1 cellular context compared by ENCODE assay signal in genomic region chr19:10379880-10380310, GRCh38.
TF ChIP-seq lines count a peak whose summit lies in the region.

No MANE protein-coding gene starts in this region.

TF ChIP-seq in HepG2, 621 proteins besides CTCF, POLR2A, EP300 and RAD21:
- 0 out of 2 replicates have a peak, but pooled peaks have one; percentile 40 for TF ChIP-seq ZNF414 (CRISPR knock-in tag; IDR thresholded peaks at IDR 0.05)
- 0 out of 2 replicates have a peak, but pooled peaks have one; percentile 67 for TF ChIP-seq ZC3H13 (CRISPR knock-in tag; IDR thresholded peaks at IDR 0.05)
- TF ChIP-seq ZMYM2 (CRISPR knock-in tag; IDR thresholded peaks at IDR 0.05), result peak; percentile 76
- TF ChIP-seq KMT2B (CRISPR knock-in tag; IDR thresholded peaks at IDR 0.05), result no peak
- TF ChIP-seq ZNF629 (CRISPR knock-in tag; conservative IDR thresholded peaks at IDR 0.05), result peak; percentile 96
- no peak for TF ChIP-seq RARG (CRISPR knock-in tag; IDR thresholded peaks at IDR 0.05; ENCODE audit: low read depth)
- 0 out of 2 replicates have a peak, but pooled peaks have one; percentile 12 for TF ChIP-seq KLF6 (CRISPR knock-in tag; IDR thresholded peaks at IDR 0.05)
- 0 out of 2 replicates have a peak, but pooled peaks have one; percentile 45 for TF ChIP-seq ZNF678 (CRISPR knock-in tag; IDR thresholded peaks at IDR 0.05)
- TF ChIP-seq MIER3 (CRISPR knock-in tag; IDR thresholded peaks at IDR 0.05; ENCODE audit: borderline replicate concordance), result 0 out of 2 replicates have a peak, but pooled peaks have one; percentile 4
- TF ChIP-seq ZMYM3 (CRISPR knock-in tag; IDR thresholded peaks at IDR 0.05), result peak; percentile 78
- 0 out of 2 replicates have a peak, but pooled peaks have one; percentile 5 for TF ChIP-seq RARA (CRISPR knock-in tag; IDR thresholded peaks at IDR 0.05)
- TF ChIP-seq ZNF230 (CRISPR knock-in tag; IDR thresholded peaks at IDR 0.05), result 0 out of 2 replicates have a peak, but pooled peaks have one; percentile 6
- TF ChIP-seq HOXA7 (CRISPR knock-in tag; IDR thresholded peaks at IDR 0.05), result peak; percentile 52; the same call in 1 of the 2 replicates
- 0 out of 2 replicates have a peak, but pooled peaks have one; percentile 4 for TF ChIP-seq ZNF784 (CRISPR knock-in tag; IDR thresholded peaks at IDR 0.05; ENCODE audit: borderline replicate concordance)
- no peak for TF ChIP-seq ZNF18 (CRISPR knock-in tag; IDR thresholded peaks at IDR 0.05; ENCODE audit: insufficient replicate concordance)
- TF ChIP-seq ZNF883 (CRISPR knock-in tag; IDR thresholded peaks at IDR 0.05; ENCODE audit: not compliant biosample characterization), result no peak
- no peak for TF ChIP-seq ZNF30 (CRISPR knock-in tag; IDR thresholded peaks at IDR 0.05)
- no peak for TF ChIP-seq TCF7L2 (IDR thresholded peaks at IDR 0.05; ENCODE audit: low read depth, low read length)
- TF ChIP-seq ZNF572 (CRISPR knock-in tag; IDR thresholded peaks at IDR 0.05), result 0 out of 2 replicates have a peak, but pooled peaks have one; percentile 7
- 0 out of 2 replicates have a peak, but pooled peaks have one; percentile 4 for TF ChIP-seq ZNF691 (CRISPR knock-in tag; IDR thresholded peaks at IDR 0.05; ENCODE audit: borderline replicate concordance, low read depth)
- TF ChIP-seq ZNF558 (CRISPR knock-in tag; IDR thresholded peaks at IDR 0.05; ENCODE audit: borderline replicate concordance), result no peak
- TF ChIP-seq ZBTB7A (CRISPR knock-in tag; IDR thresholded peaks at IDR 0.05), result 0 out of 2 replicates have a peak, but pooled peaks have one; percentile 38
- TF ChIP-seq THAP7 (CRISPR knock-in tag; IDR thresholded peaks at IDR 0.05), result 0 out of 2 replicates have a peak, but pooled peaks have one; percentile 38
- TF ChIP-seq MTERF4 (CRISPR knock-in tag; IDR thresholded peaks at IDR 0.05), result peak; percentile 70; the same call in 1 of the 2 replicates
